Comparison of ENCODE assay signal across 1 cellular context in the genomic region with DNA sequence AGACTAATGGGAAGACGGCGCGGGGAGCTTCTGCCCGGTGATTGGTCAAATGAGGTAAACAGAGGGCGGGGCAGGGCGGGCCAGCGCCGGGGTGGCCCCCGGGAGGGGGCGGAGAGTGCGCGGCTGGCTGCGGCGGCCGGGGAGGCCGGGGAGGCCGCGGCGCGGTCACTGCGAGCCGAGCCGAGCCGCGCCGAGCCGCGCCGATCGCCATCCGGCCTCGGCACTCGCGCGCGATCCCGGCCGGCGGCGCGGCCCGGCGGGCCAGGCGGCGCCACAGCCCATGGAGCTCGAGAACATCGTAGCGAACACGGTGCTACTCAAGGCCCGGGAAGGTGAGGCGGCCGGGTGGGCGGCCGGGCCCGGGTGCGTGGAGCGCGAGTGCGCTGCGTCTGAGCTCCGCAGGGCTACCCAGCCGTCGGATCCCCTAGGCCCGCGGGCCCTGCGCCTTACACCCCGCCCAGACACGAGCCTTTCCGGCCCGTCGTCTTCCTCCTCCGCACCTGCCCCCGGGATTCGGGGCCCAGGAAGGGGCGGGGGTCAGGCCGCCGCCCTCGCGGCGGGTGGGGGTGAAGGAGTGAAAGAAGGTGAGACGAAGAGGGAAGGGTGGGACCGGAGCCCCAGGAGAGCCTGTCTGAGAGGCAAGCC.
TF ChIP-seq lines count a peak whose summit lies in the region.

A gene (plus strand): TSS at position 111 of the 645 bp plus-strand sequence. CDS start 170 bp downstream, at position 281.

TF ChIP-seq in HepG2, 621 proteins besides CTCF, POLR2A, EP300 and RAD21 (continued from another document and continues in another):
- TF ChIP-seq ZNF547 (CRISPR knock-in tag; IDR thresholded peaks at IDR 0.05) = 0 out of 2 replicates have a peak, but pooled peaks have one; percentile 52
- no peak for TF ChIP-seq NR2C2 (CRISPR knock-in tag; IDR thresholded peaks at IDR 0.05; ENCODE audit: borderline replicate concordance)
- TF ChIP-seq ZNF274 (CRISPR knock-in tag; IDR thresholded peaks at IDR 0.05) = peak; percentile 84
- TF ChIP-seq FOXK2 (IDR thresholded peaks at IDR 0.05) = peak; percentile 59; the same call in 1 of the 2 replicates
- no peak for TF ChIP-seq SALL1 (CRISPR knock-in tag; IDR thresholded peaks at IDR 0.05)
- TF ChIP-seq PAF1 (CRISPR knock-in tag; IDR thresholded peaks at IDR 0.05) = no peak
- TF ChIP-seq, protein P1, sequence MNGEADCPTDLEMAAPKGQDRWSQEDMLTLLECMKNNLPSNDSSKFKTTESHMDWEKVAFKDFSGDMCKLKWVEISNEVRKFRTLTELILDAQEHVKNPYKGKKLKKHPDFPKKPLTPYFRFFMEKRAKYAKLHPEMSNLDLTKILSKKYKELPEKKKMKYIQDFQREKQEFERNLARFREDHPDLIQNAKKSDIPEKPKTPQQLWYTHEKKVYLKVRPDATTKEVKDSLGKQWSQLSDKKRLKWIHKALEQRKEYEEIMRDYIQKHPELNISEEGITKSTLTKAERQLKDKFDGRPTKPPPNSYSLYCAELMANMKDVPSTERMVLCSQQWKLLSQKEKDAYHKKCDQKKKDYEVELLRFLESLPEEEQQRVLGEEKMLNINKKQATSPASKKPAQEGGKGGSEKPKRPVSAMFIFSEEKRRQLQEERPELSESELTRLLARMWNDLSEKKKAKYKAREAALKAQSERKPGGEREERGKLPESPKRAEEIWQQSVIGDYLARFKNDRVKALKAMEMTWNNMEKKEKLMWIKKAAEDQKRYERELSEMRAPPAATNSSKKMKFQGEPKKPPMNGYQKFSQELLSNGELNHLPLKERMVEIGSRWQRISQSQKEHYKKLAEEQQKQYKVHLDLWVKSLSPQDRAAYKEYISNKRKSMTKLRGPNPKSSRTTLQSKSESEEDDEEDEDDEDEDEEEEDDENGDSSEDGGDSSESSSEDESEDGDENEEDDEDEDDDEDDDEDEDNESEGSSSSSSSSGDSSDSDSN (CRISPR knock-in tag; IDR thresholded peaks at IDR 0.05) = peak; percentile 57; the same call in 1 of the 2 replicates
- no peak for TF ChIP-seq ZFP90 (CRISPR knock-in tag; IDR thresholded peaks at IDR 0.05; ENCODE audit: borderline replicate concordance)
- TF ChIP-seq FLYWCH1 (CRISPR knock-in tag; IDR thresholded peaks at IDR 0.05) = no peak
- TF ChIP-seq, protein P2, sequence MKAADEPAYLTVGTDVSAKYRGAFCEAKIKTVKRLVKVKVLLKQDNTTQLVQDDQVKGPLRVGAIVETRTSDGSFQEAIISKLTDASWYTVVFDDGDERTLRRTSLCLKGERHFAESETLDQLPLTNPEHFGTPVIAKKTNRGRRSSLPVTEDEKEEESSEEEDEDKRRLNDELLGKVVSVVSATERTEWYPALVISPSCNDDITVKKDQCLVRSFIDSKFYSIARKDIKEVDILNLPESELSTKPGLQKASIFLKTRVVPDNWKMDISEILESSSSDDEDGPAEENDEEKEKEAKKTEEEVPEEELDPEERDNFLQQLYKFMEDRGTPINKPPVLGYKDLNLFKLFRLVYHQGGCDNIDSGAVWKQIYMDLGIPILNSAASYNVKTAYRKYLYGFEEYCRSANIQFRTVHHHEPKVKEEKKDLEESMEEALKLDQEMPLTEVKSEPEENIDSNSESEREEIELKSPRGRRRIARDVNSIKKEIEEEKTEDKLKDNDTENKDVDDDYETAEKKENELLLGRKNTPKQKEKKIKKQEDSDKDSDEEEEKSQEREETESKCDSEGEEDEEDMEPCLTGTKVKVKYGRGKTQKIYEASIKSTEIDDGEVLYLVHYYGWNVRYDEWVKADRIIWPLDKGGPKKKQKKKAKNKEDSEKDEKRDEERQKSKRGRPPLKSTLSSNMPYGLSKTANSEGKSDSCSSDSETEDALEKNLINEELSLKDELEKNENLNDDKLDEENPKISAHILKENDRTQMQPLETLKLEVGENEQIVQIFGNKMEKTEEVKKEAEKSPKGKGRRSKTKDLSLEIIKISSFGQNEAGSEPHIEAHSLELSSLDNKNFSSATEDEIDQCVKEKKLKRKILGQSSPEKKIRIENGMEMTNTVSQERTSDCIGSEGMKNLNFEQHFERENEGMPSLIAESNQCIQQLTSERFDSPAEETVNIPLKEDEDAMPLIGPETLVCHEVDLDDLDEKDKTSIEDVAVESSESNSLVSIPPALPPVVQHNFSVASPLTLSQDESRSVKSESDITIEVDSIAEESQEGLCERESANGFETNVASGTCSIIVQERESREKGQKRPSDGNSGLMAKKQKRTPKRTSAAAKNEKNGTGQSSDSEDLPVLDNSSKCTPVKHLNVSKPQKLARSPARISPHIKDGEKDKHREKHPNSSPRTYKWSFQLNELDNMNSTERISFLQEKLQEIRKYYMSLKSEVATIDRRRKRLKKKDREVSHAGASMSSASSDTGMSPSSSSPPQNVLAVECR (CRISPR knock-in tag; IDR thresholded peaks at IDR 0.05; ENCODE audit: borderline replicate concordance) = no peak
- 0 out of 2 replicates have a peak, but pooled peaks have one; percentile 38 for TF ChIP-seq NFKB2 (CRISPR knock-in tag; IDR thresholded peaks at IDR 0.05; ENCODE audit: borderline replicate concordance)
- TF ChIP-seq ZNF207 (IDR thresholded peaks at IDR 0.05; ENCODE audit: borderline replicate concordance) = no peak
- no peak for TF ChIP-seq ZNF331 (CRISPR knock-in tag; IDR thresholded peaks at IDR 0.05)
- TF ChIP-seq AGO2 (optimal IDR thresholded peaks at IDR 0.05; ENCODE audit: low read depth, low read length) = peak; percentile 72
- no peak for TF ChIP-seq ZNF747 (CRISPR knock-in tag; IDR thresholded peaks at IDR 0.05; ENCODE audit: borderline replicate concordance)
- TF ChIP-seq ZNF343 (CRISPR knock-in tag; IDR thresholded peaks at IDR 0.05) = no peak
- no peak for TF ChIP-seq DPF2 (CRISPR knock-in tag; IDR thresholded peaks at IDR 0.05; ENCODE audit: borderline replicate concordance, low read depth)
- TF ChIP-seq SAP130 (CRISPR knock-in tag; IDR thresholded peaks at IDR 0.05; ENCODE audit: low read depth) = peak; percentile 1; the same call in 1 of the 2 replicates
- TF ChIP-seq, protein P3, sequence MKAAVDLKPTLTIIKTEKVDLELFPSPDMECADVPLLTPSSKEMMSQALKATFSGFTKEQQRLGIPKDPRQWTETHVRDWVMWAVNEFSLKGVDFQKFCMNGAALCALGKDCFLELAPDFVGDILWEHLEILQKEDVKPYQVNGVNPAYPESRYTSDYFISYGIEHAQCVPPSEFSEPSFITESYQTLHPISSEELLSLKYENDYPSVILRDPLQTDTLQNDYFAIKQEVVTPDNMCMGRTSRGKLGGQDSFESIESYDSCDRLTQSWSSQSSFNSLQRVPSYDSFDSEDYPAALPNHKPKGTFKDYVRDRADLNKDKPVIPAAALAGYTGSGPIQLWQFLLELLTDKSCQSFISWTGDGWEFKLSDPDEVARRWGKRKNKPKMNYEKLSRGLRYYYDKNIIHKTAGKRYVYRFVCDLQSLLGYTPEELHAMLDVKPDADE (CRISPR knock-in tag; IDR thresholded peaks at IDR 0.05) = 0 out of 2 replicates have a peak, but pooled peaks have one; percentile 36
- TF ChIP-seq, protein P4, sequence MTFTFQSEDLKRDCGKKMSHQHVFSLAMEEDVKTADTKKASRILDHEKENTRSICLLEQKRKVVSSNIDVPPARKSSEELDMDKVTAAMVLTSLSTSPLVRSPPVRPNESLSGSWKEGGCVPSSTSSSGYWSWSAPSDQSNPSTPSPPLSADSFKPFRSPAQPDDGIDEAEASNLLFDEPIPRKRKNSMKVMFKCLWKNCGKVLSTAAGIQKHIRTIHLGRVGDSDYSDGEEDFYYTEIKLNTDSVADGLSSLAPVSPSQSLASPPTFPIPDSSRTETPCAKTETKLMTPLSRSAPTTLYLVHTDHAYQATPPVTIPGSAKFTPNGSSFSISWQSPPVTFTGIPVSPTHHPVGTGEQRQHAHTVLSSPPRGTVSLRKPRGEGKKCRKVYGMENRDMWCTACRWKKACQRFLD (CRISPR knock-in tag; IDR thresholded peaks at IDR 0.05; ENCODE audit: borderline replicate concordance) = 0 out of 2 replicates have a peak, but pooled peaks have one; percentile 0
- TF ChIP-seq POLR2AphosphoS2 (IDR thresholded peaks at IDR 0.05; ENCODE audit: low read depth, low read length) = no peak
- TF ChIP-seq, protein P5, sequence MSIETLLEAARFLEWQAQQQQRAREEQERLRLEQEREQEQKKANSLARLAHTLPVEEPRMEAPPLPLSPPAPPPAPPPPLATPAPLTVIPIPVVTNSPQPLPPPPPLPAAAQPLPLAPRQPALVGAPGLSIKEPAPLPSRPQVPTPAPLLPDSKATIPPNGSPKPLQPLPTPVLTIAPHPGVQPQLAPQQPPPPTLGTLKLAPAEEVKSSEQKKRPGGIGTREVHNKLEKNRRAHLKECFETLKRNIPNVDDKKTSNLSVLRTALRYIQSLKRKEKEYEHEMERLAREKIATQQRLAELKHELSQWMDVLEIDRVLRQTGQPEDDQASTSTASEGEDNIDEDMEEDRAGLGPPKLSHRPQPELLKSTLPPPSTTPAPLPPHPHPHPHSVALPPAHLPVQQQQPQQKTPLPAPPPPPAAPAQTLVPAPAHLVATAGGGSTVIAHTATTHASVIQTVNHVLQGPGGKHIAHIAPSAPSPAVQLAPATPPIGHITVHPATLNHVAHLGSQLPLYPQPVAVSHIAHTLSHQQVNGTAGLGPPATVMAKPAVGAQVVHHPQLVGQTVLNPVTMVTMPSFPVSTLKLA (IDR thresholded peaks at IDR 0.05) = no peak
- TF ChIP-seq, protein P6, sequence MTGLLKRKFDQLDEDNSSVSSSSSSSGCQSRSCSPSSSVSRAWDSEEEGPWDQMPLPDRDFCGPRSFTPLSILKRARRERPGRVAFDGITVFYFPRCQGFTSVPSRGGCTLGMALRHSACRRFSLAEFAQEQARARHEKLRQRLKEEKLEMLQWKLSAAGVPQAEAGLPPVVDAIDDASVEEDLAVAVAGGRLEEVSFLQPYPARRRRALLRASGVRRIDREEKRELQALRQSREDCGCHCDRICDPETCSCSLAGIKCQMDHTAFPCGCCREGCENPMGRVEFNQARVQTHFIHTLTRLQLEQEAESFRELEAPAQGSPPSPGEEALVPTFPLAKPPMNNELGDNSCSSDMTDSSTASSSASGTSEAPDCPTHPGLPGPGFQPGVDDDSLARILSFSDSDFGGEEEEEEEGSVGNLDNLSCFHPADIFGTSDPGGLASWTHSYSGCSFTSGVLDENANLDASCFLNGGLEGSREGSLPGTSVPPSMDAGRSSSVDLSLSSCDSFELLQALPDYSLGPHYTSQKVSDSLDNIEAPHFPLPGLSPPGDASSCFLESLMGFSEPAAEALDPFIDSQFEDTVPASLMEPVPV (CRISPR knock-in tag; IDR thresholded peaks at IDR 0.05) = no peak
- peak; percentile 95 for TF ChIP-seq AGO1 (IDR thresholded peaks at IDR 0.05; ENCODE audit: low read depth, low read length, poor library complexity, severe bottlenecking)
- peak; percentile 37; the same call in 1 of the 2 replicates for TF ChIP-seq MYC (CRISPR knock-in tag; IDR thresholded peaks at IDR 0.05; ENCODE audit: borderline replicate concordance)
- no peak for TF ChIP-seq WIZ (CRISPR knock-in tag; IDR thresholded peaks at IDR 0.05)
- TF ChIP-seq PHF8 (CRISPR knock-in tag; IDR thresholded peaks at IDR 0.05) = 0 out of 2 replicates have a peak, but pooled peaks have one; percentile 30
- TF ChIP-seq, protein P7, sequence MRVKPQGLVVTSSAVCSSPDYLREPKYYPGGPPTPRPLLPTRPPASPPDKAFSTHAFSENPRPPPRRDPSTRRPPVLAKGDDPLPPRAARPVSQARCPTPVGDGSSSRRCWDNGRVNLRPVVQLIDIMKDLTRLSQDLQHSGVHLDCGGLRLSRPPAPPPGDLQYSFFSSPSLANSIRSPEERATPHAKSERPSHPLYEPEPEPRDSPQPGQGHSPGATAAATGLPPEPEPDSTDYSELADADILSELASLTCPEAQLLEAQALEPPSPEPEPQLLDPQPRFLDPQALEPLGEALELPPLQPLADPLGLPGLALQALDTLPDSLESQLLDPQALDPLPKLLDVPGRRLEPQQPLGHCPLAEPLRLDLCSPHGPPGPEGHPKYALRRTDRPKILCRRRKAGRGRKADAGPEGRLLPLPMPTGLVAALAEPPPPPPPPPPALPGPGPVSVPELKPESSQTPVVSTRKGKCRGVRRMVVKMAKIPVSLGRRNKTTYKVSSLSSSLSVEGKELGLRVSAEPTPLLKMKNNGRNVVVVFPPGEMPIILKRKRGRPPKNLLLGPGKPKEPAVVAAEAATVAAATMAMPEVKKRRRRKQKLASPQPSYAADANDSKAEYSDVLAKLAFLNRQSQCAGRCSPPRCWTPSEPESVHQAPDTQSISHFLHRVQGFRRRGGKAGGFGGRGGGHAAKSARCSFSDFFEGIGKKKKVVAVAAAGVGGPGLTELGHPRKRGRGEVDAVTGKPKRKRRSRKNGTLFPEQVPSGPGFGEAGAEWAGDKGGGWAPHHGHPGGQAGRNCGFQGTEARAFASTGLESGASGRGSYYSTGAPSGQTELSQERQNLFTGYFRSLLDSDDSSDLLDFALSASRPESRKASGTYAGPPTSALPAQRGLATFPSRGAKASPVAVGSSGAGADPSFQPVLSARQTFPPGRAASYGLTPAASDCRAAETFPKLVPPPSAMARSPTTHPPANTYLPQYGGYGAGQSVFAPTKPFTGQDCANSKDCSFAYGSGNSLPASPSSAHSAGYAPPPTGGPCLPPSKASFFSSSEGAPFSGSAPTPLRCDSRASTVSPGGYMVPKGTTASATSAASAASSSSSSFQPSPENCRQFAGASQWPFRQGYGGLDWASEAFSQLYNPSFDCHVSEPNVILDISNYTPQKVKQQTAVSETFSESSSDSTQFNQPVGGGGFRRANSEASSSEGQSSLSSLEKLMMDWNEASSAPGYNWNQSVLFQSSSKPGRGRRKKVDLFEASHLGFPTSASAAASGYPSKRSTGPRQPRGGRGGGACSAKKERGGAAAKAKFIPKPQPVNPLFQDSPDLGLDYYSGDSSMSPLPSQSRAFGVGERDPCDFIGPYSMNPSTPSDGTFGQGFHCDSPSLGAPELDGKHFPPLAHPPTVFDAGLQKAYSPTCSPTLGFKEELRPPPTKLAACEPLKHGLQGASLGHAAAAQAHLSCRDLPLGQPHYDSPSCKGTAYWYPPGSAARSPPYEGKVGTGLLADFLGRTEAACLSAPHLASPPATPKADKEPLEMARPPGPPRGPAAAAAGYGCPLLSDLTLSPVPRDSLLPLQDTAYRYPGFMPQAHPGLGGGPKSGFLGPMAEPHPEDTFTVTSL (CRISPR knock-in tag; IDR thresholded peaks at IDR 0.05; ENCODE audit: borderline replicate concordance) = no peak
- no peak for TF ChIP-seq ATF7-NPFF (CRISPR knock-in tag; IDR thresholded peaks at IDR 0.05; ENCODE audit: low read depth)
- TF ChIP-seq ZNF136 (CRISPR knock-in tag; IDR thresholded peaks at IDR 0.05; ENCODE audit: low read depth) = no peak
- 0 out of 2 replicates have a peak, but pooled peaks have one; percentile 42 for TF ChIP-seq KLF12 (CRISPR knock-in tag; IDR thresholded peaks at IDR 0.05; ENCODE audit: borderline replicate concordance)
- TF ChIP-seq ZNF558 (CRISPR knock-in tag; IDR thresholded peaks at IDR 0.05; ENCODE audit: borderline replicate concordance) = no peak
- peak; percentile 57 for TF ChIP-seq TAF15 (IDR thresholded peaks at IDR 0.05; ENCODE audit: low read depth, low read length, poor library complexity, severe bottlenecking)
- no peak for TF ChIP-seq RORA (CRISPR knock-in tag; IDR thresholded peaks at IDR 0.05)
- TF ChIP-seq YEATS4 (CRISPR knock-in tag; IDR thresholded peaks at IDR 0.05; ENCODE audit: borderline replicate concordance) = 0 out of 2 replicates have a peak, but pooled peaks have one; percentile 35
